15 cellular contexts compared by ENCODE assay signal in genomic region chr18:79469751-79470150, GRCh38.
DNase-seq lines count a peak whose midpoint lies in the region; ATAC-seq and TF ChIP-seq lines count a peak whose summit lies in the region.
"Had no signal": no experiment of that assay in that cellular context is flagged by ENCODE, and none has a peak within 500 bp of the region (broad histone marks: within the 10 kb centered on the region; RNA-seq: fewer than 3 reads in every experiment).

No MANE protein-coding gene starts in this region.

- no peaks in the 10 kb centered on the region for H3K79me2 ChIP-seq in GM23338 (replicated peaks; ENCODE audit: insufficient read depth)

- H2AFZ ChIP-seq in GM23338 = no peak overlapping the region

- H3K4me3 Mint-ChIP-seq in GM23338 = no peak overlapping the region
- H3K4me3 Mint-ChIP-seq in central memory CD8-positive, alpha-beta T cell = no peak overlapping the region
- no peak overlapping the region for H3K4me3 Mint-ChIP-seq in stimulated activated effector memory CD8-positive, alpha-beta T cell treated with anti-CD3 and anti-CD28 coated beads, Interleukin-12 subunit alpha, Interleukin-12 subunit beta, amount 100 ng/mL, for 72 hours
- no peak overlapping the region for H3K4me3 Mint-ChIP-seq in CD4-positive, alpha-beta T cell
- H3K4me3 Mint-ChIP-seq: CD8-positive, alpha-beta T cell had no signal

- no peak overlapping the region for H3K4me2 ChIP-seq in GM23338

- no peak overlapping the region for H3K27ac ChIP-seq in GM23338 (ENCODE audit: low read depth)
- no peak overlapping the region for H3K27ac ChIP-seq in tibial artery
- no peak overlapping the region for H3K27ac ChIP-seq in CD4-positive, alpha-beta T cell (ENCODE audit: low read depth, low read length)
- H3K27ac ChIP-seq: HL-60 had no signal

- no peaks in the 10 kb centered on the region for H3K9me2 ChIP-seq in GM23338 (ENCODE audit: insufficient read depth)

- H3K27me3 ChIP-seq in GM23338 (ENCODE audit: insufficient read depth) (no peaks in the 10 kb centered on the region), tibial artery (no peaks in the 10 kb centered on the region)
- no peaks in the 10 kb centered on the region for H3K27me3 ChIP-seq in CD4-positive, alpha-beta T cell (ENCODE audit: control insufficient read depth, insufficient read depth, low read length)

- H3K36me3 Mint-ChIP-seq in activated naive CD4-positive, alpha-beta T cell treated with anti-CD3 and anti-CD28 coated beads, Interleukin-2, amount 50 U/mL, for 72 hours = peaks cover 24 to 26% of the 10 kb centered on the region in 2 donors
- H3K36me3 Mint-ChIP-seq in GM23338 (ENCODE audit: low read depth) = peaks cover 2% of the 10 kb centered on the region; the same call in 1 of the 3 replicates
- peaks cover 15% of the 10 kb centered on the region for H3K36me3 Mint-ChIP-seq in central memory CD8-positive, alpha-beta T cell (ENCODE audit: insufficient read depth)
- peaks cover 77% of the 10 kb centered on the region for H3K36me3 Mint-ChIP-seq in stimulated activated effector memory CD8-positive, alpha-beta T cell treated with anti-CD3 and anti-CD28 coated beads, Interleukin-12 subunit alpha, Interleukin-12 subunit beta, amount 100 ng/mL, for 72 hours
- H3K36me3 Mint-ChIP-seq in CD4-positive, alpha-beta T cell (ENCODE audit: low read depth) = peaks cover 67% of the 10 kb centered on the region

- no peaks in the 10 kb centered on the region for H3F3A ChIP-seq in GM23338 (replicated peaks; ENCODE audit: low read depth)

- no peak for DNase-seq in activated naive CD4-positive, alpha-beta T cell treated with anti-CD3 and anti-CD28 coated beads, Interleukin-2, amount 50 U/mL, for 72 hours (ENCODE audit: low spot score in 2 of 2)
- DNase-seq in activated naive CD4-positive, alpha-beta T cell treated with Interleukin-2 at 50 U/mL for 16 hours = no peak
- DNase-seq in GM23338 (ENCODE audit: low spot score) = no peak
- no peak for DNase-seq in central memory CD8-positive, alpha-beta T cell (ENCODE audit: low spot score in 2 of 2)
- no peak for DNase-seq in stimulated activated effector memory CD8-positive, alpha-beta T cell treated with anti-CD3 and anti-CD28 coated beads, Interleukin-12 subunit alpha, Interleukin-12 subunit beta, amount 100 ng/mL, for 72 hours (ENCODE audit: low spot score in 2 of 2)
- DNase-seq in tibial artery = no peak
- DNase-seq in CD4-positive, alpha-beta T cell = no peak
- DNase-seq: ACHN; Caco-2; CD8-positive, alpha-beta T cell; DND-41; GDM1 had no signal

- H3K4me1 Mint-ChIP-seq in GM23338 = peaks cover 23% of the 10 kb centered on the region
- no peaks in the 10 kb centered on the region for H3K4me1 Mint-ChIP-seq in central memory CD8-positive, alpha-beta T cell
- peaks cover 10% of the 10 kb centered on the region for H3K4me1 Mint-ChIP-seq in stimulated activated effector memory CD8-positive, alpha-beta T cell treated with anti-CD3 and anti-CD28 coated beads, Interleukin-12 subunit alpha, Interleukin-12 subunit beta, amount 100 ng/mL, for 72 hours
- H3K4me1 Mint-ChIP-seq in CD4-positive, alpha-beta T cell (ENCODE audit: low read depth) = peaks cover 6% of the 10 kb centered on the region

- H3K36me3 ChIP-seq in GM23338 (ENCODE audit: insufficient read depth) (no peaks in the 10 kb centered on the region), tibial artery (peaks cover 10 to 63% (median 56%) of the 10 kb centered on the region in 3 donors)

- intact Hi-C loops in tibial artery (cut with DNase I; ENCODE audit: low total_unique reads) = no loop called here
- intact Hi-C loops in CD4-positive, alpha-beta T cell (cut with DNase I, micrococcal nuclease) = loop anchor here (5.0 kb wide), 2 partner anchors 38 to 48 kb away; no protein-coding TSS in a partner anchor

- no peak overlapping the region for H3K4me3 ChIP-seq in GM23338
- H3K4me3 ChIP-seq in tibial artery = no peak overlapping the region

- H3K9me3 Mint-ChIP-seq in activated naive CD4-positive, alpha-beta T cell treated with anti-CD3 and anti-CD28 coated beads, Interleukin-2, amount 50 U/mL, for 72 hours = peaks cover 0 to 3% of the 10 kb centered on the region in 2 donors
- no peaks in the 10 kb centered on the region; the same call in 2 of the 3 replicates for H3K9me3 Mint-ChIP-seq in GM23338
- no peaks in the 10 kb centered on the region for H3K9me3 Mint-ChIP-seq in central memory CD8-positive, alpha-beta T cell
- H3K9me3 Mint-ChIP-seq in stimulated activated effector memory CD8-positive, alpha-beta T cell treated with anti-CD3 and anti-CD28 coated beads, Interleukin-12 subunit alpha, Interleukin-12 subunit beta, amount 100 ng/mL, for 72 hours = no peaks in the 10 kb centered on the region
- H3K9me3 Mint-ChIP-seq in CD4-positive, alpha-beta T cell = no peaks in the 10 kb centered on the region
- H3K9me3 Mint-ChIP-seq: CD8-positive, alpha-beta T cell had no signal

- H3K27ac Mint-ChIP-seq in activated naive CD4-positive, alpha-beta T cell treated with anti-CD3 and anti-CD28 coated beads, Interleukin-2, amount 50 U/mL, for 72 hours = peak overlapping the region; percentile 54 to 81
- H3K27ac Mint-ChIP-seq in GM23338 = peak overlapping the region; percentile 74
- H3K27ac Mint-ChIP-seq in central memory CD8-positive, alpha-beta T cell (ENCODE audit: low read depth) = peak overlapping the region; percentile 35
- H3K27ac Mint-ChIP-seq in stimulated activated effector memory CD8-positive, alpha-beta T cell treated with anti-CD3 and anti-CD28 coated beads, Interleukin-12 subunit alpha, Interleukin-12 subunit beta, amount 100 ng/mL, for 72 hours = peak overlapping the region; percentile 43
- H3K27ac Mint-ChIP-seq in CD4-positive, alpha-beta T cell = no peak overlapping the region
- H3K27ac Mint-ChIP-seq: CD8-positive, alpha-beta T cell had no signal

- TF ChIP-seq CTCF in GM23338 (conservative IDR thresholded peaks at IDR 0.05; ENCODE audit: low read depth in 2 of 2) = no peak
- no peak for TF ChIP-seq CTCF in tibial artery (IDR thresholded peaks at IDR 0.05)
- no peak for TF ChIP-seq CTCF in CD4-positive, alpha-beta T cell (IDR thresholded peaks at IDR 0.05)

- ATAC-seq in activated naive CD4-positive, alpha-beta T cell treated with anti-CD3 and anti-CD28 coated beads, Interleukin-2, amount 50 U/mL, for 72 hours = no peak
- no peak for ATAC-seq in GM23338
- no peak for ATAC-seq in central memory CD8-positive, alpha-beta T cell (replicated peaks; ENCODE audit: extremely low read depth, poor library complexity, severe bottlenecking)
- ATAC-seq in stimulated activated effector memory CD8-positive, alpha-beta T cell treated with anti-CD3 and anti-CD28 coated beads, Interleukin-12 subunit alpha, Interleukin-12 subunit beta, amount 100 ng/mL, for 72 hours = no peak
- ATAC-seq in CD4-positive, alpha-beta T cell (ENCODE audit: poor library complexity) = no peak
- no peak for ATAC-seq in GM21529 (IDR thresholded peaks at IDR 0.05; ENCODE audit: unreplicated experiment)
- ATAC-seq: CD8-positive, alpha-beta T cell; HCT116 had no signal

- H3K9me3 ChIP-seq in tibial artery = no peaks in the 10 kb centered on the region
- no peaks in the 10 kb centered on the region for H3K9me3 ChIP-seq in CD4-positive, alpha-beta T cell (ENCODE audit: control insufficient read depth, low read length)
- H3K9me3 ChIP-seq: Caco-2 had no signal

- CTCF ChIA-PET in CD4-positive, alpha-beta T cell (lab: Charles Lee) = no interaction called here

- no peaks in the 10 kb centered on the region for H3K27me3 Mint-ChIP-seq in GM23338 (ENCODE audit: insufficient read depth, low read depth, poor library complexity)
- no peaks in the 10 kb centered on the region for H3K27me3 Mint-ChIP-seq in central memory CD8-positive, alpha-beta T cell
- no peaks in the 10 kb centered on the region for H3K27me3 Mint-ChIP-seq in CD4-positive, alpha-beta T cell

- no peaks in the 10 kb centered on the region for H4K20me1 ChIP-seq in GM23338 (replicated peaks; ENCODE audit: insufficient read depth)

- POLR2A ChIA-PET in CD4-positive, alpha-beta T cell (lab: Charles Lee) = no interaction called here

- no peaks in the 10 kb centered on the region for H3K4me1 ChIP-seq in GM23338 (ENCODE audit: insufficient read depth)
- H3K4me1 ChIP-seq in tibial artery = peaks cover 0 to 10% (median 7%) of the 10 kb centered on the region in 4 donors
- H3K4me1 ChIP-seq: Caco-2 had no signal

TF ChIP-seq in GM23338, 12 proteins besides CTCF, POLR2A, EP300 and RAD21 (continues in another document):
- no peak for TF ChIP-seq POLR2AphosphoS5 (IDR thresholded peaks at IDR 0.05; ENCODE audit: low read depth)
- TF ChIP-seq JUNB (IDR thresholded peaks at IDR 0.05; ENCODE audit: unreplicated experiment) = no peak
- no peak for TF ChIP-seq CREB1 (CRISPR knock-in tag; IDR thresholded peaks at IDR 0.05; ENCODE audit: low read depth)
- no peak for TF ChIP-seq STAT1 (IDR thresholded peaks at IDR 0.05; ENCODE audit: unreplicated experiment)
- TF ChIP-seq ETS1 (IDR thresholded peaks at IDR 0.05) = no peak
- TF ChIP-seq EZH2 (IDR thresholded peaks at IDR 0.05; ENCODE audit: low read depth, unreplicated experiment) = no peak
